Comparison of ENCODE assay signal across 18 cellular contexts in genomic region chr2:112879491-112880041, GRCh38. TPM values are rescaled to one million over a fixed set of nuclear protein-coding genes. Genes with fewer than 3 reads are reported as not detected.
DNase-seq lines count a peak whose midpoint lies in the region; ATAC-seq and TF ChIP-seq lines count a peak whose summit lies in the region.
"Had no signal": no experiment of that assay in that cellular context is flagged by ENCODE, and none has a peak within 500 bp of the region (broad histone marks: within the 10 kb centered on the region; RNA-seq: fewer than 3 reads in every experiment).

No MANE protein-coding gene starts in this region.

- peak overlapping the region; percentile 3 for H2BK120ac ChIP-seq in mesenchymal stem cell (ENCODE audit: low read depth, low read length)

- H2AK5ac ChIP-seq in mesenchymal stem cell (ENCODE audit: low read length, severe bottlenecking): no peak overlapping the region

- peak overlapping the region; percentile 52 to 84 for H3K4ac ChIP-seq in mesenchymal stem cell (ENCODE audit: low read depth in 1 of 2, low read length in 2 of 2)

- H3K9me3 Mint-ChIP-seq in CD14-positive monocyte (peaks cover 0 to 2% (median 0%) of the 10 kb centered on the region in 7 donors), T-cell (no peaks in the 10 kb centered on the region)
- H3K9me3 Mint-ChIP-seq: activated naive CD4-positive, alpha-beta T cell treated with anti-CD3 and anti-CD28 coated beads for 36 hours had no signal

- H3K14ac ChIP-seq in mesenchymal stem cell (ENCODE audit: low read length in 2 of 2): peak overlapping the region in 1 of 2 experiments; percentile 28

- H3K27ac ChIP-seq in mesenchymal stem cell (ENCODE audit: low read length, poor library complexity, severe bottlenecking): no peak overlapping the region
- H3K27ac ChIP-seq: ascending aorta, suprapubic skin had no signal

- 94% methylated on average over 6 of the region's 6 CpGs for WGBS in mesenchymal stem cell

- no peak overlapping the region for H2BK15ac ChIP-seq in mesenchymal stem cell (ENCODE audit: low read depth, poor library complexity, severe bottlenecking)

- no peak overlapping the region for H2BK5ac ChIP-seq in mesenchymal stem cell (ENCODE audit: low read depth, low read length, poor library complexity, severe bottlenecking)

- H3K4me3 Mint-ChIP-seq in CD14-positive monocyte (no peak overlapping the region), T-cell (no peak overlapping the region)
- H3K4me3 Mint-ChIP-seq: activated naive CD4-positive, alpha-beta T cell treated with anti-CD3 and anti-CD28 coated beads for 36 hours had no signal

- DNase-seq in CD14-positive monocyte (ENCODE audit: low spot score) (no peak), Kasumi-1 (lab: John Stamatoyannopoulos, UW) (peak; percentile 1 to 12), UCSD-AML1 (lab: John Stamatoyannopoulos, UW; ENCODE audit: unreplicated experiment) (peak; percentile 34), mesenchymal stem cell (no peak), T-cell (no peak), cerebellum (ENCODE audit: low spot score) (no peak)
- DNase-seq in stimulated activated CD4-positive, alpha-beta T cell treated with anti-CD3 and anti-CD28 coated beads, Interleukin-12 subunit alpha, Interleukin-12 subunit beta, amount 100 ng/mL, for 4 hours: no peak
- DNase-seq in stimulated activated naive CD4-positive, alpha-beta T cell (lab: John Stamatoyannopoulos, UW): no peak
- DNase-seq: activated CD4-positive, CD25-positive, alpha-beta regulatory T cell; activated naive CD4-positive, alpha-beta T cell treated with anti-CD3 and anti-CD28 coated beads for 36 hours; AML-193; GDM1; KG1; NCI-H1417 treated with DMSO at 0.1 percent for 48 hours had no signal

- peaks cover 0 to 5% of the 10 kb centered on the region in 2 donors for H3K36me3 Mint-ChIP-seq in CD14-positive monocyte
- H3K36me3 Mint-ChIP-seq in T-cell: no peaks in the 10 kb centered on the region

- no peak overlapping the region for H2AFZ ChIP-seq in mesenchymal stem cell (ENCODE audit: low read depth, low read length)

- CTCF ChIA-PET in T-cell (lab: Charles Lee): no interaction called here

- TF ChIP-seq CTCF in CD14-positive monocyte (IDR thresholded peaks at IDR 0.05): no peak

- peak overlapping the region; percentile 17 to 67 for H3K18ac ChIP-seq in mesenchymal stem cell (ENCODE audit: low read depth in 1 of 2, low read length in 2 of 2)

- H3K27ac Mint-ChIP-seq in CD14-positive monocyte (peak overlapping the region in 5 of 7 donors; percentile 65 to 94 (median 81)), T-cell (no peak overlapping the region)
- H3K27ac Mint-ChIP-seq: activated naive CD4-positive, alpha-beta T cell treated with anti-CD3 and anti-CD28 coated beads for 36 hours had no signal

- H2BK12ac ChIP-seq in mesenchymal stem cell (ENCODE audit: low read length in 2 of 2): peak overlapping the region; percentile 41 to 97

- H3K27me3 Mint-ChIP-seq in CD14-positive monocyte (ENCODE audit: low read depth in 3 of 3): peaks cover 0 to 5% (median 2%) of the 10 kb centered on the region in 3 donors
- H3K27me3 Mint-ChIP-seq in T-cell: no peaks in the 10 kb centered on the region

- no peak overlapping the region for H3K4me3 ChIP-seq in mesenchymal stem cell (ENCODE audit: insufficient read depth in 1 of 2, low read depth in 1 of 2, low read length in 2 of 2)
- H3K4me3 ChIP-seq: ascending aorta, mucosa of descending colon, suprapubic skin had no signal

- POLR2A ChIA-PET in T-cell (lab: Charles Lee): no interaction called here

- H4K8ac ChIP-seq in mesenchymal stem cell (ENCODE audit: low read length): no peak overlapping the region

- H3K4me2 ChIP-seq in mesenchymal stem cell (ENCODE audit: low read length, poor library complexity, severe bottlenecking): no peak overlapping the region

- H4K91ac ChIP-seq in mesenchymal stem cell (ENCODE audit: low read length): peak overlapping the region; percentile 15

- no peak overlapping the region for H3K23ac ChIP-seq in mesenchymal stem cell (ENCODE audit: low read length in 2 of 2)

- H3K4me1 Mint-ChIP-seq in CD14-positive monocyte: peaks cover 34% of the 10 kb centered on the region
- H3K4me1 Mint-ChIP-seq in T-cell: peaks cover 0 to 11% (median 6%) of the 10 kb centered on the region in 3 donors

- no peaks in the 10 kb centered on the region for H3K9me3 ChIP-seq in mesenchymal stem cell (ENCODE audit: control insufficient read depth, low read length)
- H3K9me3 ChIP-seq: ascending aorta, mucosa of descending colon, suprapubic skin had no signal

- intact Hi-C loops in CD14-positive monocyte (cut with micrococcal nuclease): loop anchor here (5.0 to 10.0 kb wide), 3 partner anchors 42 to 85 kb away; partner anchors contain the start of gene IL1B (in 1 of the 2)

- H3K4me1 ChIP-seq in mesenchymal stem cell (ENCODE audit: control insufficient read depth, insufficient read depth, low read depth, low read length): peaks cover 11% of the 10 kb centered on the region
- H3K4me1 ChIP-seq: ascending aorta, suprapubic skin had no signal

- no peak for ATAC-seq in T-cell (replicated peaks in 1 of 4)
- ATAC-seq: mucosa of descending colon had no signal

- no peaks in the 10 kb centered on the region for H3K79me1 ChIP-seq in mesenchymal stem cell (replicated peaks; ENCODE audit: low read length, poor library complexity, severe bottlenecking)

- no peak overlapping the region for H3K9ac ChIP-seq in mesenchymal stem cell (ENCODE audit: low read length)

- H3K36me3 ChIP-seq in mesenchymal stem cell (ENCODE audit: control insufficient read depth in 1 of 2, insufficient read depth in 2 of 2, low read depth in 1 of 2, low read length in 2 of 2): no peaks in the 10 kb centered on the region
- H3K36me3 ChIP-seq: ascending aorta, suprapubic skin had no signal

- H3K27me3 ChIP-seq in mesenchymal stem cell (ENCODE audit: control insufficient read depth in 1 of 2, insufficient read depth in 1 of 2, low read length in 2 of 2): no peaks in the 10 kb centered on the region
- H3K27me3 ChIP-seq: ascending aorta had no signal

RNA-seq across cellular contexts. Expression of gene IL37, which starts 31.4 kb away (rescaled TPM):
- polyA plus RNA-seq in CD14-positive monocyte: not detected
- not detected for polyA plus RNA-seq in mesenchymal stem cell (2013, experiment 1 of 2)
- not detected for polyA plus RNA-seq in mesenchymal stem cell (2013, experiment 2 of 2)
- not detected for total RNA-seq in T-cell
- not detected for total RNA-seq in cerebellum
- total RNA-seq: activated naive CD4-positive, alpha-beta T cell treated with anti-CD3 and anti-CD28 coated beads for 36 hours; ascending aorta; frontal cortex had no signal

RNA-seq across cellular contexts. Expression of gene IL1B, which starts 43.0 kb away (rescaled TPM):
- 100 to 1,000 TPM in 1 of 2 donors, 10 to 100 TPM in 1; 65.1 to 114 TPM for polyA plus RNA-seq in CD14-positive monocyte
- 5.3 TPM for polyA plus RNA-seq in mesenchymal stem cell (2013, experiment 1 of 2)
- polyA plus RNA-seq in mesenchymal stem cell (2013, experiment 2 of 2): 5.7 TPM
- total RNA-seq in T-cell (1 to 10 TPM in 2 of 5 donors, under 1 TPM in 2, not detected in 1; 0.76 to 4.4 (median 0.97) TPM), cerebellum (1.1 TPM)
- total RNA-seq: activated naive CD4-positive, alpha-beta T cell treated with anti-CD3 and anti-CD28 coated beads for 36 hours; ascending aorta had no signal

Comparison
In these comparisons a context has a peak if more than half of its experiments do, and no peak if none do; other contexts are left out.
1. DNase-seq: peak in Kasumi-1 (2 of 2) and UCSD-AML1 (single experiment); none in CD14-positive monocyte (single experiment), mesenchymal stem cell (single experiment), stimulated activated CD4-positive, alpha-beta T cell treated with anti-CD3 and anti-CD28 coated beads, Interleukin-12 subunit alpha, Interleukin-12 subunit beta, amount 100 ng/mL, for 4 hours (single experiment), T-cell (0 of 34), stimulated activated naive CD4-positive, alpha-beta T cell (0 of 6) and cerebellum (single experiment).
2. H3K27ac Mint-ChIP-seq: peak in CD14-positive monocyte (5 of 7); none in T-cell (0 of 2).